In genomic region chr2:85886585-85886984, GRCh38 we compare ENCODE assay signal across 8 cellular contexts. TPM values are rescaled to one million over a fixed set of nuclear protein-coding genes. Genes with fewer than 3 reads are reported as not detected.
A peak's percentile ranks its signal among the peaks of the same experiment; 100 is the strongest.
DNase-seq lines count a peak whose midpoint lies in the region; ATAC-seq and TF ChIP-seq lines count a peak whose summit lies in the region.

No MANE protein-coding gene starts in this region.

- intact Hi-C loops in sciatic nerve (cut with DNase I): loop anchor here (10.0 kb wide), 1 partner anchor 108 kb away; no protein-coding TSS in a partner anchor

- CTCF ChIA-PET in AG04449 (lab: Yijun Ruan, JAX): interaction anchor here (0.7 to 7.9 kb wide), 15 partner anchors 8 to 228 kb away, joined by 3 to 100 read pairs (median 6); no protein-coding TSS in a partner anchor

- peak; percentile 29 for ATAC-seq in sciatic nerve
- no peak for ATAC-seq in HG03095 (IDR thresholded peaks at IDR 0.05; ENCODE audit: unreplicated experiment)
- ATAC-seq in HG02970 (IDR thresholded peaks at IDR 0.05; ENCODE audit: low FRiP score, unreplicated experiment): no peak

- POLR2A ChIA-PET in AG04449 (lab: Yijun Ruan, JAX): interaction anchor here (0.7 to 1.5 kb wide), 7 partner anchors 8 to 150 kb away, joined by 3 to 7 read pairs (median 4); no protein-coding TSS in a partner anchor

- DNase-seq in AG04449 (ENCODE audit: low read depth, low spot score): peak; percentile 92
- peak; percentile 88 for DNase-seq in MV-4-11 (lab: John Stamatoyannopoulos, UW)
- DNase-seq in activated effector memory CD4-positive, alpha-beta T cell treated with Interleukin-2 at 50 U/mL for 16 hours: peak; percentile 18
- DNase-seq in foreskin melanocyte: peak; percentile 69
- DNase-seq in sciatic nerve (ENCODE audit: low spot score): no peak
- no peak for DNase-seq in D341Med (ENCODE audit: low spot score)

- peak overlapping the region; percentile 64 for H3K4me3 ChIP-seq in AG04449 (ENCODE audit: low read depth, low read length)

- TF ChIP-seq CTCF in AG04449 (IDR thresholded peaks at IDR 0.05; ENCODE audit: insufficient read depth, low read length, missing control alignments): no peak

RNA-seq across cellular contexts. Expression of gene ST3GAL5, which starts 2.2 kb away (rescaled TPM):
- 46.1 TPM for total RNA-seq in sciatic nerve

Comparison
In these comparisons a context has a peak if more than half of its experiments do, and no peak if none do; other contexts are left out.
1. DNase-seq: peak in AG04449 (single experiment), MV-4-11 (single experiment), activated effector memory CD4-positive, alpha-beta T cell treated with Interleukin-2 at 50 U/mL for 16 hours (single experiment) and foreskin melanocyte (single experiment); none in sciatic nerve (single experiment) and D341Med (single experiment).